ENCODE assay signal across 18 cellular contexts in genomic region chr2:88698498-88699233, GRCh38. TPM values are rescaled to one million over a fixed set of nuclear protein-coding genes. Genes with fewer than 3 reads are reported as not detected.
DNase-seq lines count a peak whose midpoint lies in the region; FAIRE-seq and TF ChIP-seq lines count a peak whose summit lies in the region.
"Had no signal": no experiment of that assay in that cellular context is flagged by ENCODE, and none has a peak within 500 bp of the region (broad histone marks: within the 10 kb centered on the region; RNA-seq: fewer than 3 reads in every experiment).

No MANE protein-coding gene starts in this region.

- TF ChIP-seq CTCF in H9 (conservative IDR thresholded peaks at IDR 0.05) (no peak), VCaP (conservative IDR thresholded peaks at IDR 0.05) (no peak), sigmoid colon (IDR thresholded peaks at IDR 0.05) (no peak)

- peaks cover 27 to 39% of the 10 kb centered on the region in 2 experiments for H3K4me1 Mint-ChIP-seq in H9

- peak overlapping the region in 2 of 3 experiments; percentile 7 to 73; a peak in 2 of 7 replicates for H3K27ac Mint-ChIP-seq in H9
- H3K27ac Mint-ChIP-seq: activated T-cell treated with anti-CD3 and anti-CD28 coated beads, Interleukin-2, amount 50 U/mL, for 24 hours; IgD-negative memory B cell had no signal

- H3T11ph ChIP-seq in H9 (ENCODE audit: low read length), result no peak overlapping the region

- H3K36me3 ChIP-seq in small intestine (ENCODE audit: control insufficient read depth in 2 of 2, insufficient read depth in 2 of 2, low read length in 2 of 2) (peaks cover 0 to 3% of the 10 kb centered on the region in 2 donors), sigmoid colon (peaks cover 0 to 43% (median 6%) of the 10 kb centered on the region in 4 donors)

- H3K4ac ChIP-seq in H9 (ENCODE audit: low read depth, low read length), result no peak overlapping the region

- peak overlapping the region; percentile 8 for H2BK5ac ChIP-seq in H9 (ENCODE audit: insufficient read length, low read length)

- H2AFZ ChIP-seq in H9 (ENCODE audit: low read length), result no peak overlapping the region

- H3K27ac ChIP-seq in H9 (ENCODE audit: insufficient read length, low read depth, low read length), result no peak overlapping the region
- H3K27ac ChIP-seq in VCaP, result peak overlapping the region; percentile 49
- H3K27ac ChIP-seq in small intestine (ENCODE audit: low read depth in 1 of 2, low read length in 1 of 2), result peak overlapping the region; percentile 65 to 80
- H3K27ac ChIP-seq in sigmoid colon, result no peak overlapping the region

- H3K14ac ChIP-seq in H9 (ENCODE audit: insufficient read depth, low read length), result no peak overlapping the region; the same call in 1 of the 2 replicates

- no peak overlapping the region for H4K91ac ChIP-seq in H9 (ENCODE audit: insufficient read length, low read depth, low read length)

- H3K56ac ChIP-seq in H9 (ENCODE audit: insufficient read length, low read depth, low read length), result no peak overlapping the region

- no peak overlapping the region for H3K23ac ChIP-seq in H9 (ENCODE audit: insufficient read length, low read depth, low read length)

- no peak overlapping the region for H2BK20ac ChIP-seq in H9 (ENCODE audit: low read depth, low read length, poor library complexity, severe bottlenecking)

- peaks cover 1 to 2% of the 10 kb centered on the region in 2 experiments; a peak in 3 of 5 replicates for H3K9me3 Mint-ChIP-seq in H9
- H3K9me3 Mint-ChIP-seq: activated naive CD4-positive, alpha-beta T cell treated with anti-CD3 and anti-CD28 coated beads, Interleukin-2, amount 50 U/mL, for 24 hours; activated T-cell treated with anti-CD3 and anti-CD28 coated beads, Interleukin-2, amount 50 U/mL, for 24 hours; IgD-negative memory B cell had no signal

- no peak overlapping the region for H3K4me3 Mint-ChIP-seq in H9
- H3K4me3 Mint-ChIP-seq: activated T-cell treated with anti-CD3 and anti-CD28 coated beads, Interleukin-2, amount 50 U/mL, for 24 hours; IgD-negative memory B cell had no signal

- no peak for FAIRE-seq in small intestine (lab: Jason Lieb, UNC)
- FAIRE-seq: islet of Langerhans had no signal

- WGBS in H9 (ENCODE audit: extremely low coverage, insufficient read length, low lambda C conversion rate), result no CpG with 5 or more reads among the region's 3 CpGs
- 27 to 63% (median 47%) methylated on average over 3 of the region's 3 CpGs for WGBS in small intestine, 3 donors
- WGBS in sigmoid colon, 2 donors, result 30 to 81% methylated on average over 3 of the region's 3 CpGs

- no peak for DNase-seq in H9
- peak; percentile 28 for DNase-seq in iPS-NIHi7 (ENCODE audit: extremely low spot score)
- DNase-seq in small intestine, result peak; percentile 97
- DNase-seq in SK-N-DZ (ENCODE audit: low spot score), result no peak
- no peak for DNase-seq in NCI-H187 treated with DMSO at 0.1 percent for 48 hours (lab: John Stamatoyannopoulos, UW)
- DNase-seq in activated CD8-positive, alpha-beta memory T cell treated with anti-CD3 and anti-CD28 coated beads, Interleukin-2, amount 50 U/mL, for 4 hours, result no peak
- DNase-seq in sigmoid colon, result no peak
- DNase-seq: activated CD4-positive, alpha-beta T cell treated with anti-CD3 and anti-CD28 coated beads, Interleukin-2, amount 50 U/mL, for 4 hours; activated T-cell treated with anti-CD3 and anti-CD28 coated beads, Interleukin-2, amount 50 U/mL, for 24 hours; dermis blood vessel endothelial cell; glutamatergic neuron; MV-4-11; NCI-H2107; stimulated activated CD4-positive, alpha-beta T cell treated with anti-CD3 and anti-CD28 coated beads, Interleukin-4, amount 100 ng/mL, for 1 hour had no signal

- H3K18ac ChIP-seq in H9 (ENCODE audit: insufficient read length, low read depth, low read length), result no peak overlapping the region

- intact Hi-C loops in sigmoid colon (cut with DNase I), result no loop called here

- H3K36me3 Mint-ChIP-seq in H9 (ENCODE audit: insufficient read depth in 1 of 3, low read depth in 3 of 3), result peaks cover 26 to 38% (median 28%) of the 10 kb centered on the region in 3 experiments

- no peak overlapping the region for H3K4me3 ChIP-seq in small intestine (ENCODE audit: low read depth in 1 of 2, low read length in 2 of 2)
- H3K4me3 ChIP-seq in sigmoid colon, result no peak overlapping the region

- H3K9me3 ChIP-seq in H9 (ENCODE audit: control insufficient read depth, low read depth, low read length) (no peaks in the 10 kb centered on the region), small intestine (ENCODE audit: control insufficient read depth, low read depth) (no peaks in the 10 kb centered on the region), sigmoid colon (no peaks in the 10 kb centered on the region)

- peaks cover 6% of the 10 kb centered on the region for H3K79me1 ChIP-seq in H9 (ENCODE audit: insufficient read depth, low read depth, low read length, poor library complexity, severe bottlenecking)

- no peak overlapping the region for H2BK15ac ChIP-seq in H9 (ENCODE audit: low read depth, low read length)

- peaks cover 12% of the 10 kb centered on the region; the same call in 1 of the 2 replicates for H3K79me2 ChIP-seq in H9 (ENCODE audit: insufficient read depth, low read length)

- H4K20me1 ChIP-seq in H9 (ENCODE audit: control insufficient read depth, insufficient read depth, insufficient read length), result no peaks in the 10 kb centered on the region

- H4K8ac ChIP-seq in H9 (replicated peaks; ENCODE audit: insufficient read length, low read depth, low read length), result peak overlapping the region; percentile 50

- H4K5ac ChIP-seq in H9 (ENCODE audit: insufficient read length, low read depth, low read length), result no peak overlapping the region

- H2BK12ac ChIP-seq in H9 (ENCODE audit: insufficient read length, low read depth, low read length), result no peak overlapping the region

- H3K23me2 ChIP-seq in H9 (ENCODE audit: insufficient read length, low read depth, low read length, poor library complexity, severe bottlenecking), result no peaks in the 10 kb centered on the region

- H2AK5ac ChIP-seq in H9 (ENCODE audit: insufficient read length, low read length), result no peak overlapping the region

- no peak overlapping the region for H2BK120ac ChIP-seq in H9 (ENCODE audit: low read depth, low read length, poor library complexity, severe bottlenecking)

- H3K4me1 ChIP-seq in H9 (ENCODE audit: insufficient read depth, low read length) (peaks cover 3% of the 10 kb centered on the region; the same call in 1 of the 2 replicates), small intestine (ENCODE audit: control insufficient read depth in 2 of 2, insufficient read depth in 1 of 2, low read depth in 1 of 2, low read length in 1 of 2) (peaks cover 15 to 20% of the 10 kb centered on the region in 2 donors), sigmoid colon (no peaks in the 10 kb centered on the region)

- no peak for TF ChIP-seq EP300 in sigmoid colon (IDR thresholded peaks at IDR 0.05)

- H3K27me3 Mint-ChIP-seq in H9 (ENCODE audit: low read depth), result no peaks in the 10 kb centered on the region
- H3K27me3 Mint-ChIP-seq: activated naive CD4-positive, alpha-beta T cell treated with anti-CD3 and anti-CD28 coated beads, Interleukin-2, amount 50 U/mL, for 24 hours; activated T-cell treated with anti-CD3 and anti-CD28 coated beads, Interleukin-2, amount 50 U/mL, for 24 hours; IgD-negative memory B cell had no signal

- no peak for TF ChIP-seq POLR2A in sigmoid colon (IDR thresholded peaks at IDR 0.05)

- peak overlapping the region; percentile 20 for H3K4me2 ChIP-seq in H9 (ENCODE audit: insufficient read depth, insufficient read length, low read length)

- H3K9ac ChIP-seq in H9 (ENCODE audit: extremely low read depth, insufficient read length, low read length), result no peak overlapping the region

- H3K27me3 ChIP-seq in H9 (ENCODE audit: insufficient read depth, low read length) (no peaks in the 10 kb centered on the region), small intestine (ENCODE audit: control insufficient read depth in 2 of 2, insufficient read depth in 2 of 2, low read length in 2 of 2) (no peaks in the 10 kb centered on the region), sigmoid colon (no peaks in the 10 kb centered on the region)

RNA-seq across cellular contexts. Expression of gene RPIA, which starts 7.2 kb away (rescaled TPM):
- total RNA-seq in H9 (2021), result 17.3 and 18.6 TPM in 2 replicates
- 10 to 100 TPM; 14.5 to 53.7 (median 16.2) TPM for polyA plus RNA-seq in small intestine
- polyA plus RNA-seq in SK-N-DZ (2014; cell fraction: cytosol; rRNA removed), result 9.9 and 11.6 TPM in 2 replicates
- polyA plus RNA-seq in SK-N-DZ (2014; cell fraction: nucleus; rRNA removed), result 6.8 and 14.2 TPM in 2 replicates
- total RNA-seq in sigmoid colon, result 1 to 10 TPM; 1.1 to 8.2 (median 5.1) TPM
- 10 to 100 TPM; 21.0 to 38.3 (median 22.7) TPM for polyA plus RNA-seq in sigmoid colon

Comparison
In these comparisons a context has a peak if more than half of its experiments do, and no peak if none do; other contexts are left out.
1. DNase-seq: peak in iPS-NIHi7 (single experiment) and small intestine (single experiment); none in H9 (single experiment), SK-N-DZ (single experiment), NCI-H187 treated with DMSO at 0.1 percent for 48 hours (single experiment), activated CD8-positive, alpha-beta memory T cell treated with anti-CD3 and anti-CD28 coated beads, Interleukin-2, amount 50 U/mL, for 4 hours (single experiment) and sigmoid colon (single experiment).
2. H3K27ac ChIP-seq: peak in VCaP (single experiment) and small intestine (2 of 2); none in H9 (single experiment) and sigmoid colon (0 of 4).